8 cellular contexts compared by ENCODE assay signal in the genomic region with DNA sequence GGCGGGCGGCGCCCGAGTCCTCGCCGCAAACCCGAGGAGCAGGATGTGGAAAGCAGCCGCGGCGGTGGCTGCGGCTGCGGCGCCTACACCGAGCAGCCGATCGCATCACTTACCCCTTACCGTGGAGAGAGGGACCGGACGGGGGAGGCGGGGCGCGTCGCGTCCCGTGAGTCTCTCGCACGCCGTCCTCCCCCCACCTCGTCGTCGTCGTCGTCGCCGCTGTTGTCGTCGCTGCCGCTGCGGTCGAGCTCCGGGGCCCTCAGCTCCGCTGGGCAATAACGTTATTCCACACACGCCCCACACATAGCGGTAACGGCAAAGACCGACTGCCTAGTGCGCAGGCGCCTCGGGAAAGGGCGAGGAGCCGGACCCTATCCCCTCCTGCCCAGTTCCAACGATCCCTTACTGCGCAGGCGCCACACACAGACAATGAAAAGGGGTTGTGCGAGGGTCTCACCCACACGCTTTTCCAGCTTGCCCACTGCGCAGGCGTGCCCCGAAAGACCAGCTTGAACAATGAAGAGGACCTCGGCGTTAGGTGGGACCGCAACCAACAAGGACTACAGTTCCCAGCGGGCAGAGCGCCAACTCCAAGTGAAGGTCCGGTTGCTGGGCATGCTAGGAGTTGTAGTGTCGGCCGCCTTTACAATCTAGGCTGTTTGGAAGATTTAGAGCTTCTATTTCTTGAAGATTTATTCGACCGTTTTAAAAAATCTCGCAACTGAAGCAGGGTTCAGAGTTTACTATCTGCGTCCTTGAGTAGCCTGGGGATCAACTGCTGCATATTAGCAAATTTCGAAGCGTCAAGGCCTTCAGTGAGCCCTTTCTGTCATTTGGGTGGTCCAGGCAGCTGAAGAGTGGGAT.
DNase-seq lines count a peak whose midpoint lies in the region; ATAC-seq and TF ChIP-seq lines count a peak whose summit lies in the region.

A gene (minus strand): TSS at position 355 of the 864 bp plus-strand sequence. CDS start 30,001 bp downstream, outside the sequence.

- CTCF ChIA-PET in AG04449 (lab: Yijun Ruan, JAX), result interaction anchor here (1.0 to 2.4 kb wide), 4 partner anchors 8 to 15 kb away, joined by 3 to 11 read pairs (median 4); no protein-coding TSS in a partner anchor

- H3K4me3 ChIP-seq in AG04449 (ENCODE audit: low read depth, low read length), result peak within 1 kb of the TSS; percentile 88

- DNase-seq in AG04449 (ENCODE audit: low read depth, low spot score) (peak; percentile 73), NCI-H2227 (lab: John Stamatoyannopoulos, UW; ENCODE audit: unreplicated experiment) (peak; percentile 99), islet precursor cell (peak; percentile 100)
- peak; percentile 68 to 84 (median 77) for DNase-seq in activated CD4-positive, CD25-positive, alpha-beta regulatory T cell (lab: John Stamatoyannopoulos, UW)
- DNase-seq in central memory CD4-positive, alpha-beta T cell, result peak; percentile 93
- peak; percentile 75 to 85 (median 84) for DNase-seq in stimulated activated CD4-positive, alpha-beta T cell treated with anti-CD3 and anti-CD28 coated beads, Interleukin-12 subunit alpha, Interleukin-12 subunit beta, amount 100 ng/mL, for 48 hours (ENCODE audit: low read depth in 2 of 3, low spot score in 1 of 3)

- peak; percentile 48 for ATAC-seq in GM18873 (IDR thresholded peaks at IDR 0.05; ENCODE audit: low FRiP score, unreplicated experiment)
- peak; percentile 37 for ATAC-seq in HG03139 (IDR thresholded peaks at IDR 0.05; ENCODE audit: unreplicated experiment)

- POLR2A ChIA-PET in AG04449 (lab: Yijun Ruan, JAX), result interaction anchor here (0.6 to 2.9 kb wide), 7 partner anchors 10 to 50 kb away, joined by 3 to 12 read pairs (median 4); no protein-coding TSS in a partner anchor

- no peak for TF ChIP-seq CTCF in AG04449 (IDR thresholded peaks at IDR 0.05; ENCODE audit: insufficient read depth, low read length, missing control alignments)

Comparison
In these comparisons a context has a peak if more than half of its experiments do, and no peak if none do; other contexts are left out.
1. Peak in every context shown above with its lines: DNase-seq, ATAC-seq and H3K4me3 ChIP-seq.